ENCODE assay signal across 2 cellular contexts in genomic region chr14:85380891-85381290, GRCh38.
TF ChIP-seq lines count a peak whose summit lies in the region.

No MANE protein-coding gene starts in this region.

TF ChIP-seq in SK-N-SH, 30 proteins besides CTCF, POLR2A, EP300 and RAD21 (continued from another document):
- TF ChIP-seq ZBTB33 (IDR thresholded peaks at IDR 0.05; ENCODE audit: borderline replicate concordance, low read depth) (no peak), IRF3 (IDR thresholded peaks at IDR 0.05; ENCODE audit: low read depth, low read length) (no peak), GABPA (IDR thresholded peaks at IDR 0.05; ENCODE audit: low read depth) (no peak), MEF2A (IDR thresholded peaks at IDR 0.05; ENCODE audit: borderline replicate concordance, low read depth) (no peak), NRF1 (IDR thresholded peaks at IDR 0.05; ENCODE audit: low read depth, low read length) (no peak), GATA2 (CRISPR knock-in tag; IDR thresholded peaks at IDR 0.05) (no peak), NFIC (IDR thresholded peaks at IDR 0.05; ENCODE audit: borderline replicate concordance) (no peak), RCOR1 (IDR thresholded peaks at IDR 0.05; ENCODE audit: low read length) (no peak), POLR2AphosphoS5 (IDR thresholded peaks at IDR 0.05; ENCODE audit: low read depth, low read length) (no peak), TCF12 (IDR thresholded peaks at IDR 0.05) (no peak), USF1 (IDR thresholded peaks at IDR 0.05; ENCODE audit: borderline replicate concordance, low read depth) (no peak), PBX3 (IDR thresholded peaks at IDR 0.05) (no peak), YY1 (IDR thresholded peaks at IDR 0.05; ENCODE audit: low read depth) (no peak), MXI1 (IDR thresholded peaks at IDR 0.05; ENCODE audit: low read depth, low read length) (no peak), FOXM1 (IDR thresholded peaks at IDR 0.05; ENCODE audit: low read depth) (no peak), JUND (IDR thresholded peaks at IDR 0.05) (no peak), RFX5 (IDR thresholded peaks at IDR 0.05; ENCODE audit: low read length) (no peak), FOXJ3 (CRISPR knock-in tag; IDR thresholded peaks at IDR 0.05) (no peak)

TF ChIP-seq in SK-N-SH treated with all-trans-retinoic acid at 6 μM for 48 hours, 23 proteins besides CTCF, POLR2A, EP300 and RAD21 (continued from another document):
- no peak for TF ChIP-seq PPARA (CRISPR knock-in tag; IDR thresholded peaks at IDR 0.05; ENCODE audit: borderline replicate concordance)
- no peak for TF ChIP-seq GLIS3 (CRISPR knock-in tag; IDR thresholded peaks at IDR 0.05)
- no peak for TF ChIP-seq ZFP3 (CRISPR knock-in tag; IDR thresholded peaks at IDR 0.05)
